In the genomic region with DNA sequence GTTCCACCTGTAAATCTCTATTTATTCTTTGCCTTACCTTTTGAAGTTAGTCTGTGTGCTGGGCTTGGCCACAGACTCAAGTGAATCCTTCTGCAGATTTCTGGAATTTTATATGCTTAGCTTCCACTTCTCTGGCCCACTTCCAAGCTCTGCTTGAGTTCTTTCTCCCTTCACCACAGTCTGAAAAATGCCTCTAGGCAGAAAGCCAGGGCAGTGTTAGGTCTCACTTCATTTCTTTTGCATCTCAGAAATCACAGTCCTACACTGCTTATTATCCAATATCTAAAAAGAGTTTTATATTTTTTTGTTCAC, we compare ENCODE assay signal across 9 cellular contexts. TPM values are rescaled to one million over a fixed set of nuclear protein-coding genes. Genes with fewer than 3 reads are reported as not detected.
A peak's percentile ranks its signal among the peaks of the same experiment; 100 is the strongest.
DNase-seq lines count a peak whose midpoint lies in the region; ATAC-seq, FAIRE-seq and TF ChIP-seq lines count a peak whose summit lies in the region.
"Had no signal": no experiment of that assay in that cellular context is flagged by ENCODE, and none has a peak within 500 bp of the region (broad histone marks: within the 10 kb centered on the region; RNA-seq: fewer than 3 reads in every experiment).

No MANE protein-coding gene starts in this region.

- H3K36me3 ChIP-seq in stomach smooth muscle (ENCODE audit: control insufficient read depth in 2 of 2, insufficient read depth in 2 of 2, low read length in 2 of 2): peaks cover 0 to 4% of the 10 kb centered on the region in 2 donors

- no peaks in the 10 kb centered on the region for H3K27me3 Mint-ChIP-seq in T-helper 17 cell
- H3K27me3 Mint-ChIP-seq in activated CD8-positive, alpha-beta T cell treated with anti-CD3 and anti-CD28 coated beads for 36 hours: no peaks in the 10 kb centered on the region

- DNase-seq in NCI-H2029 treated with DMSO at 0.1 percent for 48 hours (lab: John Stamatoyannopoulos, UW): peak; percentile 24
- no peak for DNase-seq in NCI-H2029 (lab: John Stamatoyannopoulos, UW)
- no peak for DNase-seq in T-helper 17 cell
- no peak for DNase-seq in left ventricle myocardium superior
- DNase-seq in activated CD4-positive, alpha-beta T cell treated with anti-CD3 and anti-CD28 coated beads for 1 hour: no peak
- DNase-seq in GM12891 (ENCODE audit: insufficient read length, low spot score): no peak
- DNase-seq in activated CD8-positive, alpha-beta T cell treated with anti-CD3 and anti-CD28 coated beads for 36 hours: no peak

- H3K9me3 Mint-ChIP-seq in activated CD8-positive, alpha-beta T cell treated with anti-CD3 and anti-CD28 coated beads for 36 hours: peaks cover 2% of the 10 kb centered on the region

- H3K9me3 ChIP-seq in T-helper 17 cell (ENCODE audit: control insufficient read depth, low read length, poor library complexity, severe bottlenecking) (no peaks in the 10 kb centered on the region), stomach smooth muscle (ENCODE audit: control insufficient read depth in 2 of 2, low read length in 2 of 2) (no peaks in the 10 kb centered on the region)

- no peak for FAIRE-seq in GM12891 (lab: Jason Lieb, UNC)

- intact Hi-C loops in left ventricle myocardium superior (cut with micrococcal nuclease): no loop called here
- intact Hi-C loops in activated CD8-positive, alpha-beta T cell treated with anti-CD3 and anti-CD28 coated beads for 36 hours (cut with micrococcal nuclease): no loop called here

- H3K4me3 Mint-ChIP-seq in T-helper 17 cell: peak overlapping the region; percentile 62
- H3K4me3 Mint-ChIP-seq in activated CD8-positive, alpha-beta T cell treated with anti-CD3 and anti-CD28 coated beads for 36 hours: no peak overlapping the region

- H3K36me3 Mint-ChIP-seq in T-helper 17 cell (ENCODE audit: low read depth): peaks cover 18% of the 10 kb centered on the region
- peaks cover 52% of the 10 kb centered on the region for H3K36me3 Mint-ChIP-seq in activated CD8-positive, alpha-beta T cell treated with anti-CD3 and anti-CD28 coated beads for 36 hours (ENCODE audit: low read depth)

- no peak overlapping the region for H3K9ac ChIP-seq in stomach smooth muscle (ENCODE audit: low read length in 2 of 2)
- H3K9ac ChIP-seq: BLaER1 had no signal

- CTCF ChIA-PET in activated CD8-positive, alpha-beta T cell treated with anti-CD3 and anti-CD28 coated beads for 36 hours (lab: Charles Lee): no interaction called here

- TF ChIP-seq POLR2A in GM12891 (IDR thresholded peaks at IDR 0.05; ENCODE audit: low read depth, low read length): no peak

- ATAC-seq in T-helper 17 cell: no peak
- peak; percentile 65 for ATAC-seq in left ventricle myocardium superior
- no peak for ATAC-seq in activated CD8-positive, alpha-beta T cell treated with anti-CD3 and anti-CD28 coated beads for 36 hours

- H3K4me3 ChIP-seq in stomach smooth muscle (ENCODE audit: low read length in 2 of 2): no peak overlapping the region
- H3K4me3 ChIP-seq: BLaER1 had no signal

- H3K27me3 ChIP-seq in stomach smooth muscle (ENCODE audit: control insufficient read depth in 1 of 2, insufficient read depth in 2 of 2, low read length in 2 of 2): no peaks in the 10 kb centered on the region
- H3K27me3 ChIP-seq: BLaER1 had no signal

- peaks cover 2% of the 10 kb centered on the region for H3K4me1 ChIP-seq in stomach smooth muscle (ENCODE audit: control insufficient read depth, insufficient read depth, low read length)

- H3K27ac ChIP-seq in stomach smooth muscle (ENCODE audit: low read length): peak overlapping the region; percentile 6
- H3K27ac ChIP-seq: BLaER1 had no signal

- H3K4me1 Mint-ChIP-seq in T-helper 17 cell: peaks cover 37% of the 10 kb centered on the region
- H3K4me1 Mint-ChIP-seq in activated CD8-positive, alpha-beta T cell treated with anti-CD3 and anti-CD28 coated beads for 36 hours (ENCODE audit: low read depth): peaks cover 41% of the 10 kb centered on the region

- POLR2A ChIA-PET in activated CD8-positive, alpha-beta T cell treated with anti-CD3 and anti-CD28 coated beads for 36 hours (lab: Charles Lee): interaction anchor here (1.3 kb wide), 1 partner anchor 15 kb away, joined by 3 read pairs; no protein-coding TSS in a partner anchor

- H3K27ac Mint-ChIP-seq in T-helper 17 cell: peak overlapping the region; percentile 90
- no peak overlapping the region for H3K27ac Mint-ChIP-seq in activated CD8-positive, alpha-beta T cell treated with anti-CD3 and anti-CD28 coated beads for 36 hours

- TF ChIP-seq CTCF in activated CD8-positive, alpha-beta T cell treated with anti-CD3 and anti-CD28 coated beads for 36 hours (IDR thresholded peaks at IDR 0.05): no peak

TF ChIP-seq in GM12891, 5 proteins besides CTCF, POLR2A, EP300 and RAD21:
- TF ChIP-seq POLR2AphosphoS5 (IDR thresholded peaks at IDR 0.05; ENCODE audit: low read depth, low read length) (no peak), TAF1 (IDR thresholded peaks at IDR 0.05; ENCODE audit: low read depth, low read length) (no peak), SPI1 (IDR thresholded peaks at IDR 0.05; ENCODE audit: low read depth, low read length) (no peak), PAX5 (IDR thresholded peaks at IDR 0.05; ENCODE audit: insufficient read depth, low read length, severe bottlenecking) (no peak), POU2F2 (IDR thresholded peaks at IDR 0.05; ENCODE audit: low read depth, low read length) (no peak)

RNA-seq across cellular contexts. Expression of gene INKA2, which starts 48.9 kb away (rescaled TPM):
- 1 to 10 TPM; 1.5 to 9.0 TPM for total RNA-seq in T-helper 17 cell
- 23.1 TPM for total RNA-seq in left ventricle myocardium superior
- 1.6 TPM for polyA plus RNA-seq in GM12891 (2012; ENCODE audit: low read depth, missing spikeins)
- 1 to 10 TPM; 1.7 to 2.3 TPM for total RNA-seq in activated CD8-positive, alpha-beta T cell treated with anti-CD3 and anti-CD28 coated beads for 36 hours
